1 cellular context compared by ENCODE assay signal in the genomic region with DNA sequence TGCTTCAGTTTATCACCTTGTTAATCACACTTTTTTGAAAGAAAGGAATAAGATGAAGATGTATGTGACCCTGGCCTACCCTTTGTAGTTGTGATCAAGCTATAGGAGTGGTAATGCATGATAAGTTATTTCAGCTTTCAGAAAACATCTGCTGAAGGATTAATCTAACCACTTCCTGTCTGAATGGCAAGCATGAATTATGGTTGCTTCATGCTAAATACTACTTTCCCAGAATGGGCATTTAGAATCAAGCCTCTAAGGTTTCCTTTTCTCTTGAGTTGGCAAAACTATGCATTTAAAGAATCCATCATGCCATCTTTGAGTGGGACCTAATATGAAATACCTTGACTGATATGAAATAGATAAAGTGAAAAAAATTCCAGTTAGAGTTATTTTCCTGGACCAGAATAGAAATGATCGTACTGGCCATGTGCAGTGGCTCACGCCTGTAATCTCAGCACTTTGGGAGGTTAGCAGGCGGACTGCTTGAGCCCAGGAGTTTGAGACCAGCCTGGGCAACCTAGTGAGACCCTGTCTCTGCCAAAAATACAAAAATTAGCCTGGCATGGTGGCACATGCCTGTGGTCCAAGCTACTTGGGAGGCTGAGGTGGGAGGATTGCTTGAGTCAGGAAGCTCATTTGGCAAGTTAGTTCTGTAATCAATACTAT.
TF ChIP-seq lines count a peak whose summit lies in the region.

No MANE protein-coding gene starts in this region.

TF ChIP-seq in K562, 482 proteins besides CTCF, POLR2A, EP300 and RAD21 (continued from another document and continues in another):
- TF ChIP-seq, protein P1, sequence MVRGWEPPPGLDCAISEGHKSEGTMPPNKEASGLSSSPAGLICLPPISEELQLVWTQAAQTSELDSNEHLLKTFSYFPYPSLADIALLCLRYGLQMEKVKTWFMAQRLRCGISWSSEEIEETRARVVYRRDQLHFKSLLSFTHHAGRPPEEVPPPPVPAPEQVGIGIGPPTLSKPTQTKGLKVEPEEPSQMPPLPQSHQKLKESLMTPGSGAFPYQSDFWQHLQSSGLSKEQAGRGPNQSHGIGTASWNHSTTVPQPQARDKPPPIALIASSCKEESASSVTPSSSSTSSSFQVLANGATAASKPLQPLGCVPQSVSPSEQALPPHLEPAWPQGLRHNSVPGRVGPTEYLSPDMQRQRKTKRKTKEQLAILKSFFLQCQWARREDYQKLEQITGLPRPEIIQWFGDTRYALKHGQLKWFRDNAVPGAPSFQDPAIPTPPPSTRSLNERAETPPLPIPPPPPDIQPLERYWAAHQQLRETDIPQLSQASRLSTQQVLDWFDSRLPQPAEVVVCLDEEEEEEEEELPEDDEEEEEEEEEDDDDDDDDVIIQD (CRISPR knock-in tag; IDR thresholded peaks at IDR 0.05), result no peak
- TF ChIP-seq GATAD2A (IDR thresholded peaks at IDR 0.05), result peak; percentile 4; the same call in 1 of the 2 replicates
- TF ChIP-seq, protein P2, sequence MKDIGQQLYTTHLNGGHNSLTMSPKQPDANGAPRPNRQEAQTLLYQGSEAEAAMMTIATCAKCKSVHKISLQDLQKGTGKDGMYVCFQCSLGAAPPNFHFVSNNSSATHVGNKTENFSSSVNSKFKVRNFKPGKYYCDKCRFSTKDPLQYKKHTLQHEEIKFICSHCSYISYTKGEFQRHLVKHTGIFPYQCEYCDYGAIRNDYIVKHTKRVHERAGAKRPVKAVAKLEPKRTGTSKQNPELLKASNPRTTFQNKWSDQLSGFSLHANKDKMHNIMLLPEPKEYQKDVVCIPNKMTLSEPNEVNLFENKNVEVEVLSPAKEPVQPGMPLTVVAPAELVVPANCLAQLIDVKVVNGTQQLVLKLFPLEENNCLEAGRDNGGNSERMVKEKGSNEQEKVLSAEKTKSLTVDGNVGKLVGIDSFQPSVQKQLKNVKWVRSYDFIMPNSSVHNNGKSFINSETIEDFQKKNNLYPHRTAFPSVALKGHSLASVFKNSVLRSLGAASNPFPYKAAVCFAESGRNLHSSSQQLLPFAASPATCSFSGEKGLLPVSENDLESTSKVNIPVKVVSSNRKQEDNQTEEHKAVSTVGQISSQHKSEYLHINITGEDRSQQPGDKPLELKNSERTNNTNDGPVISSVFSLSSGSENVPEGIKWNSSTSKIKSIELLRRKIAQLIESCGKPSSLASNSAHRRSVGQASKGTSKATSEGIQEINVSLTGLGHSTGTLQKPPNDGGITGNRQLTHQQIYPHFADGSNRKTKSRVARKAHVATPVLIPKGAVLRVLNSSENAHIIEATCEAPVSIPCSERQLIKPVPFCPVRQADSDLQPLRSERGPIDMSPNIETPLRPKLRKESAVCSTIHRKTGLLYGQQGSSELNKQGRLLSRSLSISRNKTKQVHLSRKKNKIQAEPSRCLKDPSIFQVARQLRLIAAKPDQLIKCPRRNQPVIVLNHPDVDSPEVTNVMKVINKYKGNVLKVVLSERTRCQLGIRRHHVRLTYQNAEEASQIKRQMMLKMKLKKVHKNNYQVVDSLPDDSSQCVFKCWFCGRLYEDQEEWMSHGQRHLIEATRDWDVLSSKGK (CRISPR knock-in tag; IDR thresholded peaks at IDR 0.05), result no peak
- no peak for TF ChIP-seq C11orf30 (IDR thresholded peaks at IDR 0.05; ENCODE audit: low read depth)
- TF ChIP-seq GMEB1 (CRISPR knock-in tag; IDR thresholded peaks at IDR 0.05), result no peak
- TF ChIP-seq ZNF133 (CRISPR knock-in tag; IDR thresholded peaks at IDR 0.05), result no peak
- TF ChIP-seq, protein P3, sequence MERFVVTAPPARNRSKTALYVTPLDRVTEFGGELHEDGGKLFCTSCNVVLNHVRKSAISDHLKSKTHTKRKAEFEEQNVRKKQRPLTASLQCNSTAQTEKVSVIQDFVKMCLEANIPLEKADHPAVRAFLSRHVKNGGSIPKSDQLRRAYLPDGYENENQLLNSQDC (CRISPR knock-in tag; IDR thresholded peaks at IDR 0.05), result no peak
- no peak for TF ChIP-seq RBBP5 (IDR thresholded peaks at IDR 0.05; ENCODE audit: borderline replicate concordance, insufficient read depth, low read length, poor library complexity, severe bottlenecking)
- 0 out of 2 replicates have a peak, but pooled peaks have one; percentile 22 for TF ChIP-seq ADNP (tag; IDR thresholded peaks at IDR 0.05)
- no peak for TF ChIP-seq ZNF507 (tag; conservative IDR thresholded peaks at IDR 0.05)
- TF ChIP-seq DNMT1 (IDR thresholded peaks at IDR 0.05), result no peak
- TF ChIP-seq, protein P4, sequence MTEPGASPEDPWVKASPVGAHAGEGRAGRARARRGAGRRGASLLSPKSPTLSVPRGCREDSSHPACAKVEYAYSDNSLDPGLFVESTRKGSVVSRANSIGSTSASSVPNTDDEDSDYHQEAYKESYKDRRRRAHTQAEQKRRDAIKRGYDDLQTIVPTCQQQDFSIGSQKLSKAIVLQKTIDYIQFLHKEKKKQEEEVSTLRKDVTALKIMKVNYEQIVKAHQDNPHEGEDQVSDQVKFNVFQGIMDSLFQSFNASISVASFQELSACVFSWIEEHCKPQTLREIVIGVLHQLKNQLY (CRISPR knock-in tag; conservative IDR thresholded peaks at IDR 0.05), result no peak
- no peak for TF ChIP-seq ZC3H8 (IDR thresholded peaks at IDR 0.05)
- no peak; a peak in 1 of 4 replicates for TF ChIP-seq FOXA3 (CRISPR knock-in tag; conservative IDR thresholded peaks at IDR 0.05 in 1 of 2, IDR thresholded peaks at IDR 0.05 in 1 of 2)
- TF ChIP-seq MIER1 (IDR thresholded peaks at IDR 0.05; ENCODE audit: low read depth), result no peak
- TF ChIP-seq FOXJ2 (tag; IDR thresholded peaks at IDR 0.05), result no peak
- no peak for TF ChIP-seq ZNF124 (CRISPR knock-in tag; IDR thresholded peaks at IDR 0.05)
- no peak for TF ChIP-seq CBX5 (IDR thresholded peaks at IDR 0.05; ENCODE audit: borderline replicate concordance, low read depth)
- peak; percentile 73; the same call in 1 of the 2 replicates for TF ChIP-seq ETV5 (CRISPR knock-in tag; IDR thresholded peaks at IDR 0.05; ENCODE audit: low read depth)
- TF ChIP-seq ESRRB (CRISPR knock-in tag; IDR thresholded peaks at IDR 0.05; ENCODE audit: borderline replicate concordance), result no peak
- no peak for TF ChIP-seq RB1 (IDR thresholded peaks at IDR 0.05; ENCODE audit: low read depth)
- no peak for TF ChIP-seq ZNF785 (CRISPR knock-in tag; IDR thresholded peaks at IDR 0.05)
- no peak for TF ChIP-seq ZZZ3 (IDR thresholded peaks at IDR 0.05)
- no peak for TF ChIP-seq SAFB2 (IDR thresholded peaks at IDR 0.05; ENCODE audit: borderline replicate concordance, low read depth, low read length, severe bottlenecking)
- TF ChIP-seq ZNF224 (CRISPR knock-in tag; IDR thresholded peaks at IDR 0.05), result no peak
- TF ChIP-seq, protein P5, sequence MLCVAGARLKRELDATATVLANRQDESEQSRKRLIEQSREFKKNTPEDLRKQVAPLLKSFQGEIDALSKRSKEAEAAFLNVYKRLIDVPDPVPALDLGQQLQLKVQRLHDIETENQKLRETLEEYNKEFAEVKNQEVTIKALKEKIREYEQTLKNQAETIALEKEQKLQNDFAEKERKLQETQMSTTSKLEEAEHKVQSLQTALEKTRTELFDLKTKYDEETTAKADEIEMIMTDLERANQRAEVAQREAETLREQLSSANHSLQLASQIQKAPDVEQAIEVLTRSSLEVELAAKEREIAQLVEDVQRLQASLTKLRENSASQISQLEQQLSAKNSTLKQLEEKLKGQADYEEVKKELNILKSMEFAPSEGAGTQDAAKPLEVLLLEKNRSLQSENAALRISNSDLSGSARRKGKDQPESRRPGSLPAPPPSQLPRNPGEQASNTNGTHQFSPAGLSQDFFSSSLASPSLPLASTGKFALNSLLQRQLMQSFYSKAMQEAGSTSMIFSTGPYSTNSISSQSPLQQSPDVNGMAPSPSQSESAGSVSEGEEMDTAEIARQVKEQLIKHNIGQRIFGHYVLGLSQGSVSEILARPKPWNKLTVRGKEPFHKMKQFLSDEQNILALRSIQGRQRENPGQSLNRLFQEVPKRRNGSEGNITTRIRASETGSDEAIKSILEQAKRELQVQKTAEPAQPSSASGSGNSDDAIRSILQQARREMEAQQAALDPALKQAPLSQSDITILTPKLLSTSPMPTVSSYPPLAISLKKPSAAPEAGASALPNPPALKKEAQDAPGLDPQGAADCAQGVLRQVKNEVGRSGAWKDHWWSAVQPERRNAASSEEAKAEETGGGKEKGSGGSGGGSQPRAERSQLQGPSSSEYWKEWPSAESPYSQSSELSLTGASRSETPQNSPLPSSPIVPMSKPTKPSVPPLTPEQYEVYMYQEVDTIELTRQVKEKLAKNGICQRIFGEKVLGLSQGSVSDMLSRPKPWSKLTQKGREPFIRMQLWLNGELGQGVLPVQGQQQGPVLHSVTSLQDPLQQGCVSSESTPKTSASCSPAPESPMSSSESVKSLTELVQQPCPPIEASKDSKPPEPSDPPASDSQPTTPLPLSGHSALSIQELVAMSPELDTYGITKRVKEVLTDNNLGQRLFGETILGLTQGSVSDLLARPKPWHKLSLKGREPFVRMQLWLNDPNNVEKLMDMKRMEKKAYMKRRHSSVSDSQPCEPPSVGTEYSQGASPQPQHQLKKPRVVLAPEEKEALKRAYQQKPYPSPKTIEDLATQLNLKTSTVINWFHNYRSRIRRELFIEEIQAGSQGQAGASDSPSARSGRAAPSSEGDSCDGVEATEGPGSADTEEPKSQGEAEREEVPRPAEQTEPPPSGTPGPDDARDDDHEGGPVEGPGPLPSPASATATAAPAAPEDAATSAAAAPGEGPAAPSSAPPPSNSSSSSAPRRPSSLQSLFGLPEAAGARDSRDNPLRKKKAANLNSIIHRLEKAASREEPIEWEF (CRISPR knock-in tag; IDR thresholded peaks at IDR 0.05), result peak; percentile 60; the same call in 1 of the 2 replicates
- no peak for TF ChIP-seq HNRNPK (IDR thresholded peaks at IDR 0.05; ENCODE audit: low read depth, low read length, poor library complexity, severe bottlenecking)
- no peak for TF ChIP-seq SMARCB1 (IDR thresholded peaks at IDR 0.05; ENCODE audit: insufficient read length, low read depth)
- peak; percentile 4; the same call in 1 of the 2 replicates for TF ChIP-seq MAFF (IDR thresholded peaks at IDR 0.05; ENCODE audit: low read length)
- TF ChIP-seq ZKSCAN8 (CRISPR knock-in tag; IDR thresholded peaks at IDR 0.05), result peak; percentile 71; the same call in 1 of the 2 replicates
- TF ChIP-seq BHLHE40 (IDR thresholded peaks at IDR 0.05; ENCODE audit: low read length), result no peak
- TF ChIP-seq NR3C1 (CRISPR knock-in tag; IDR thresholded peaks at IDR 0.05), result no peak
- TF ChIP-seq ZNF121 (CRISPR knock-in tag; conservative IDR thresholded peaks at IDR 0.05), result peak; percentile 80
- TF ChIP-seq ARNT (IDR thresholded peaks at IDR 0.05), result peak in 1 of 2 experiments; percentile 52; a peak in 2 of 4 replicates
- TF ChIP-seq ZNF609 (CRISPR knock-in tag; IDR thresholded peaks at IDR 0.05; ENCODE audit: borderline replicate concordance), result no peak
- peak; percentile 46; the same call in 1 of the 2 replicates for TF ChIP-seq NBN (IDR thresholded peaks at IDR 0.05; ENCODE audit: low read depth)
- no peak for TF ChIP-seq PHTF2 (CRISPR knock-in tag; IDR thresholded peaks at IDR 0.05)
- no peak for TF ChIP-seq RBFOX2 (IDR thresholded peaks at IDR 0.05; ENCODE audit: low read depth, low read length)
- TF ChIP-seq NKRF (IDR thresholded peaks at IDR 0.05; ENCODE audit: borderline replicate concordance), result no peak
- TF ChIP-seq MCM2 (IDR thresholded peaks at IDR 0.05; ENCODE audit: low read depth), result no peak
- TF ChIP-seq SMAD2 (IDR thresholded peaks at IDR 0.05; ENCODE audit: low read depth, low read length), result no peak
- TF ChIP-seq HMG20B (CRISPR knock-in tag; IDR thresholded peaks at IDR 0.05), result no peak
